In genomic region chr11:112780351-112781043, GRCh38 we compare ENCODE assay signal across 2 cellular contexts.
TF ChIP-seq lines count a peak whose summit lies in the region.

No MANE protein-coding gene starts in this region.

TF ChIP-seq in IMR-90, 13 proteins besides CTCF, POLR2A, EP300 and RAD21:
- TF ChIP-seq RFX5 (IDR thresholded peaks at IDR 0.05; ENCODE audit: low read depth, low read length) (no peak), RCOR1 (IDR thresholded peaks at IDR 0.05; ENCODE audit: insufficient replicate concordance, low read length) (no peak)
TF ChIP-seq in IMR-90: peak in this region for 0.

TF ChIP-seq in K562, 482 proteins besides CTCF, POLR2A, EP300 and RAD21:
- TF ChIP-seq FOSL1 (tag; conservative IDR thresholded peaks at IDR 0.05) (peak; percentile 55; the same call in 1 of the 2 replicates), ZNF143 (CRISPR knock-in tag; IDR thresholded peaks at IDR 0.05) (no peak), UBTF (IDR thresholded peaks at IDR 0.05; ENCODE audit: borderline replicate concordance in 1 of 2, low read depth in 2 of 2, low read length in 2 of 2) (0 out of 4 replicates have a peak, but pooled peaks of 1 of the 2 experiments have one; percentile 47), TAF9B (IDR thresholded peaks at IDR 0.05; ENCODE audit: partially characterized antibody) (no peak), PBX2 (CRISPR knock-in tag; IDR thresholded peaks at IDR 0.05; ENCODE audit: low read depth) (no peak), PBX2 (tag; conservative IDR thresholded peaks at IDR 0.05; ENCODE audit: low read depth) (no peak), ZNF124 (CRISPR knock-in tag; IDR thresholded peaks at IDR 0.05) (no peak), NRF1 (conservative IDR thresholded peaks at IDR 0.05 in 1 of 2, IDR thresholded peaks at IDR 0.05 in 1 of 2) (no peak), ZNF311 (CRISPR knock-in tag; IDR thresholded peaks at IDR 0.05) (no peak), MXI1 (IDR thresholded peaks at IDR 0.05; ENCODE audit: low read depth, low read length) (no peak), ILF3 (IDR thresholded peaks at IDR 0.05; ENCODE audit: borderline replicate concordance) (no peak), LEF1 (IDR thresholded peaks at IDR 0.05) (no peak), MYBL2 (IDR thresholded peaks at IDR 0.05; ENCODE audit: low read depth) (no peak), MYBL2 (CRISPR knock-in tag; IDR thresholded peaks at IDR 0.05; ENCODE audit: borderline replicate concordance) (no peak), CBFA2T3 (IDR thresholded peaks at IDR 0.05) (peak; percentile 42), CBFA2T2 (conservative IDR thresholded peaks at IDR 0.05) (peak; percentile 24), MCM3 (IDR thresholded peaks at IDR 0.05) (no peak), E2F6 (IDR thresholded peaks at IDR 0.05; ENCODE audit: borderline replicate concordance in 1 of 2, extremely low read depth in 1 of 2, insufficient read depth in 1 of 2, insufficient read length in 1 of 2, low read depth in 1 of 2, low read length in 1 of 2, poor library complexity in 1 of 2, severe bottlenecking in 1 of 2) (peak in 1 of 2 experiments; percentile 18), CTCFL (IDR thresholded peaks at IDR 0.05; ENCODE audit: borderline replicate concordance, insufficient read depth, low read depth, low read length, poor library complexity, severe bottlenecking) (peak; percentile 39), MBD2 (IDR thresholded peaks at IDR 0.05; ENCODE audit: borderline replicate concordance, low read depth) (no peak), PCBP1 (IDR thresholded peaks at IDR 0.05; ENCODE audit: low read depth, low read length, poor library complexity, severe bottlenecking) (no peak), SRF (CRISPR knock-in tag; IDR thresholded peaks at IDR 0.05) (no peak), HCFC1 (IDR thresholded peaks at IDR 0.05; ENCODE audit: low read depth, low read length) (no peak)
- TF ChIP-seq, protein P1, sequence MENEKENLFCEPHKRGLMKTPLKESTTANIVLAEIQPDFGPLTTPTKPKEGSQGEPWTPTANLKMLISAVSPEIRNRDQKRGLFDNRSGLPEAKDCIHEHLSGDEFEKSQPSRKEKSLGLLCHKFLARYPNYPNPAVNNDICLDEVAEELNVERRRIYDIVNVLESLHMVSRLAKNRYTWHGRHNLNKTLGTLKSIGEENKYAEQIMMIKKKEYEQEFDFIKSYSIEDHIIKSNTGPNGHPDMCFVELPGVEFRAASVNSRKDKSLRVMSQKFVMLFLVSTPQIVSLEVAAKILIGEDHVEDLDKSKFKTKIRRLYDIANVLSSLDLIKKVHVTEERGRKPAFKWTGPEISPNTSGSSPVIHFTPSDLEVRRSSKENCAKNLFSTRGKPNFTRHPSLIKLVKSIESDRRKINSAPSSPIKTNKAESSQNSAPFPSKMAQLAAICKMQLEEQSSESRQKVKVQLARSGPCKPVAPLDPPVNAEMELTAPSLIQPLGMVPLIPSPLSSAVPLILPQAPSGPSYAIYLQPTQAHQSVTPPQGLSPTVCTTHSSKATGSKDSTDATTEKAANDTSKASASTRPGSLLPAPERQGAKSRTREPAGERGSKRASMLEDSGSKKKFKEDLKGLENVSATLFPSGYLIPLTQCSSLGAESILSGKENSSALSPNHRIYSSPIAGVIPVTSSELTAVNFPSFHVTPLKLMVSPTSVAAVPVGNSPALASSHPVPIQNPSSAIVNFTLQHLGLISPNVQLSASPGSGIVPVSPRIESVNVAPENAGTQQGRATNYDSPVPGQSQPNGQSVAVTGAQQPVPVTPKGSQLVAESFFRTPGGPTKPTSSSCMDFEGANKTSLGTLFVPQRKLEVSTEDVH (IDR thresholded peaks at IDR 0.05; ENCODE audit: low read depth, partially characterized antibody): no peak
